ENCODE assay signal across 8 cellular contexts in the genomic region with DNA sequence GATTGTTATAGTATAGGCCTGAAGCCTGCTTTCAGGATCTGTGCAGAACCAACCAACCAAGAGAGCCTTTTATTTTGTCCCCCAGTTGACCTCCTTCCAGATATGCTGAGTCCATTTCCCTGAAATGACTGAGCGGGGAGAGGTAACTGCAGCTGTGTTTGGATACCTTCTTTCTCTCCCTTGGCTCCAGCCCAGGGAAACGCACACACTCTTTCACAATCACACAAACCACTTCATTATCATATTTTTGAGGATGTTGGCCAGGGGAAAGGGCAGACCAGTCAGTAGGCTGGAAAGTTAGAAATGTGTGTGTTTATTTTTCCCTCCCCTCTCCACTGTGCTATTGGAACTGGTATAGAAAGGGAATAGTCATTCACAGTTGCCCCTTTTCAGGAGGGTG.
A peak's percentile ranks its signal among the peaks of the same experiment; 100 is the strongest.
DNase-seq lines count a peak whose midpoint lies in the region; ATAC-seq and TF ChIP-seq lines count a peak whose summit lies in the region.

No MANE protein-coding gene starts in this region.

- H3K9me3 Mint-ChIP-seq in activated CD8-positive, alpha-beta memory T cell treated with anti-CD3 and anti-CD28 coated beads, Interleukin-2, amount 10 ng/mL, durations not matched to agents 7 days and 5 days (ENCODE audit: low read depth) = peaks cover 3% of the 10 kb centered on the region

- no peak overlapping the region for H3K4me3 ChIP-seq in stomach

- H3K36me3 ChIP-seq in stomach = no peaks in the 10 kb centered on the region

- no peaks in the 10 kb centered on the region for H3K27me3 ChIP-seq in stomach

- no peaks in the 10 kb centered on the region for H3K9me3 ChIP-seq in stomach

- CTCF ChIA-PET in activated CD8-positive, alpha-beta memory T cell treated with anti-CD3 and anti-CD28 coated beads, Interleukin-2, amount 10 ng/mL, durations not matched to agents 7 days and 5 days (lab: Charles Lee) = no interaction called here

- no peak for TF ChIP-seq CTCF in stomach (IDR thresholded peaks at IDR 0.05)

- peak overlapping the region in 1 of 5 donors; percentile 5 for H3K27ac ChIP-seq in stomach

- TF ChIP-seq POLR2A in stomach (IDR thresholded peaks at IDR 0.05) = no peak

- H3K27me3 Mint-ChIP-seq in activated CD8-positive, alpha-beta memory T cell treated with anti-CD3 and anti-CD28 coated beads, Interleukin-2, amount 10 ng/mL, durations not matched to agents 7 days and 5 days = no peaks in the 10 kb centered on the region

- ATAC-seq in Right ventricle myocardium superior (ENCODE audit: poor library complexity) = peak; percentile 87
- ATAC-seq in activated CD8-positive, alpha-beta memory T cell treated with anti-CD3 and anti-CD28 coated beads, Interleukin-2, amount 10 ng/mL, durations not matched to agents 7 days and 5 days = no peak

- no peak for TF ChIP-seq EP300 in stomach (IDR thresholded peaks at IDR 0.05)

- intact Hi-C loops in Right ventricle myocardium superior (cut with DNase I) = no loop called here
- intact Hi-C loops in stomach (cut with DNase I; ENCODE audit: low total_unique reads) = no loop called here

- peaks cover 6% of the 10 kb centered on the region for H3K36me3 Mint-ChIP-seq in activated CD8-positive, alpha-beta memory T cell treated with anti-CD3 and anti-CD28 coated beads, Interleukin-2, amount 10 ng/mL, durations not matched to agents 7 days and 5 days

- no peak overlapping the region for H3K4me3 Mint-ChIP-seq in activated CD8-positive, alpha-beta memory T cell treated with anti-CD3 and anti-CD28 coated beads, Interleukin-2, amount 10 ng/mL, durations not matched to agents 7 days and 5 days

- DNase-seq in KBM-7 (peak; percentile 95), SHP77 (lab: John Stamatoyannopoulos, UW) (peak; percentile 95 to 97), Right ventricle myocardium superior (peak; percentile 84), stomach (peak; percentile 77), NCI-H2171 (lab: John Stamatoyannopoulos, UW) (no peak), D341Med (ENCODE audit: low spot score) (no peak)
- no peak for DNase-seq in activated CD8-positive, alpha-beta memory T cell treated with anti-CD3 and anti-CD28 coated beads, Interleukin-2, amount 10 ng/mL, durations not matched to agents 7 days and 5 days
- no peak for DNase-seq in activated T-cell treated with anti-CD3 and anti-CD28 coated beads, Interleukin-2, amount 50 U/mL, for 1 hour

- peaks cover 3% of the 10 kb centered on the region for H3K4me1 Mint-ChIP-seq in activated CD8-positive, alpha-beta memory T cell treated with anti-CD3 and anti-CD28 coated beads, Interleukin-2, amount 10 ng/mL, durations not matched to agents 7 days and 5 days

- in situ Hi-C loops in KBM-7 (cut with MboI; ENCODE audit: low pct_unique_long_range_greater_than_20kb, low sequenced_read_pairs) = no loop called here

- peaks cover 16 to 50% (median 39%) of the 10 kb centered on the region in 4 donors for H3K4me1 ChIP-seq in stomach

- WGBS in stomach, 5 donors = 13 to 34% (median 21%) methylated on average over 2 of the region's 2 CpGs

- H3K27ac Mint-ChIP-seq in activated CD8-positive, alpha-beta memory T cell treated with anti-CD3 and anti-CD28 coated beads, Interleukin-2, amount 10 ng/mL, durations not matched to agents 7 days and 5 days = no peak overlapping the region

Comparison
In these comparisons a context has a peak if more than half of its experiments do, and no peak if none do; other contexts are left out.
1. DNase-seq: peak in KBM-7 (single experiment), SHP77 (2 of 2), Right ventricle myocardium superior (single experiment) and stomach (single experiment); none in activated CD8-positive, alpha-beta memory T cell treated with anti-CD3 and anti-CD28 coated beads, Interleukin-2, amount 10 ng/mL, durations not matched to agents 7 days and 5 days (single experiment), activated T-cell treated with anti-CD3 and anti-CD28 coated beads, Interleukin-2, amount 50 U/mL, for 1 hour (single experiment), NCI-H2171 (single experiment) and D341Med (single experiment).